Comparison of ENCODE assay signal across 9 cellular contexts in genomic region chr17:13030459-13031305, GRCh38. TPM values are rescaled to one million over a fixed set of nuclear protein-coding genes. Genes with fewer than 3 reads are reported as not detected.
DNase-seq lines count a peak whose midpoint lies in the region; ATAC-seq and TF ChIP-seq lines count a peak whose summit lies in the region.
"Had no signal": no experiment of that assay in that cellular context is flagged by ENCODE, and none has a peak within 500 bp of the region (broad histone marks: within the 10 kb centered on the region; RNA-seq: fewer than 3 reads in every experiment).

No MANE protein-coding gene starts in this region.

- CTCF ChIA-PET in AG04450 (lab: Charles Lee), result interaction anchor here (0.5 to 4.6 kb wide), 55 partner anchors 11 to 1908 kb away, joined by 3 to 114 read pairs (median 4); partner anchors contain the start of gene ELAC2

- H3K36me3 Mint-ChIP-seq in endothelial cell (ENCODE audit: low read depth, unreplicated experiment), result peaks cover 6% of the 10 kb centered on the region

- H3K9me3 Mint-ChIP-seq in endothelial cell (ENCODE audit: unreplicated experiment), result peaks cover 5% of the 10 kb centered on the region

- DNase-seq in AG04450 (ENCODE audit: low read depth, low spot score) (peak; percentile 13), NCI-H1105 (lab: John Stamatoyannopoulos, UW) (peak; percentile 71), endothelial cell (ENCODE audit: low spot score) (peak; percentile 59), myocyte (ENCODE audit: low read depth) (peak; percentile 70), vagina (ENCODE audit: extremely low spot score in 2 of 2) (no peak)
- peak; percentile 30 for DNase-seq in activated CD4-positive, alpha-beta T cell treated with anti-CD3 and anti-CD28 coated beads, Interleukin-2, amount 50 U/mL, for 1 hour

- no peaks in the 10 kb centered on the region for H3K36me3 ChIP-seq in vagina

- H3K4me1 Mint-ChIP-seq in endothelial cell (ENCODE audit: unreplicated experiment), result peaks cover 12% of the 10 kb centered on the region

- H3K27me3 ChIP-seq in AG04450 (ENCODE audit: control insufficient read depth, insufficient read depth, low read length), result peaks cover 15% of the 10 kb centered on the region
- no peaks in the 10 kb centered on the region for H3K27me3 ChIP-seq in vagina

- intact Hi-C loops in vagina (cut with DNase I), result no loop called here

- no peak overlapping the region for H3K4me3 Mint-ChIP-seq in endothelial cell (ENCODE audit: unreplicated experiment)

- TF ChIP-seq POLR2A in vagina (IDR thresholded peaks at IDR 0.05), result no peak

- no peaks in the 10 kb centered on the region for H3K4me1 ChIP-seq in vagina

- H3K27ac Mint-ChIP-seq in endothelial cell (ENCODE audit: unreplicated experiment), result no peak overlapping the region

- TF ChIP-seq CTCF in AG04450 (IDR thresholded peaks at IDR 0.05; ENCODE audit: low read depth, low read length), result peak; percentile 68
- TF ChIP-seq CTCF in GM12874 (IDR thresholded peaks at IDR 0.05; ENCODE audit: insufficient read depth, low read depth, low read length), result peak; percentile 64
- TF ChIP-seq CTCF in endothelial cell (IDR thresholded peaks at IDR 0.05; ENCODE audit: unreplicated experiment), result peak; percentile 91
- TF ChIP-seq CTCF in vagina (IDR thresholded peaks at IDR 0.05), result peak; percentile 15 to 58 (median 35)

- no peaks in the 10 kb centered on the region for H3K9me3 ChIP-seq in AG04450 (ENCODE audit: control insufficient read depth, insufficient read depth, low read length)
- H3K9me3 ChIP-seq in vagina, result no peaks in the 10 kb centered on the region

- H3K27ac ChIP-seq in AG04450 (ENCODE audit: low read depth, low read length), result no peak overlapping the region
- no peak overlapping the region for H3K27ac ChIP-seq in vagina
- H3K27ac ChIP-seq: HL-60 had no signal

- H3K4me3 ChIP-seq in AG04450 (ENCODE audit: low read depth, low read length) (no peak overlapping the region), vagina (no peak overlapping the region)

- ATAC-seq in GM19324 (IDR thresholded peaks at IDR 0.05; ENCODE audit: low FRiP score, unreplicated experiment), result no peak

- POLR2A ChIA-PET in AG04450 (lab: Yijun Ruan, JAX), result interaction anchor here (0.5 to 1.5 kb wide), 2 partner anchors 1270 to 1278 kb away, joined by 3 read pairs; partner anchors contain the start of gene HS3ST3B1

- H3K27me3 Mint-ChIP-seq in endothelial cell (ENCODE audit: unreplicated experiment), result peaks cover 5% of the 10 kb centered on the region

RNA-seq across cellular contexts. Expression of gene ELAC2, which starts 12.9 kb away (rescaled TPM):
- polyA plus RNA-seq in AG04450 (2011; rRNA removed), result 41.0 and 42.5 TPM in 2 replicates
- polyA minus RNA-seq in AG04450 (2011; rRNA and poly(A)+ RNA removed), result 73.7 and 88.3 TPM in 2 replicates
- 73.7 TPM for total RNA-seq in endothelial cell (ENCODE audit: unreplicated experiment)
- total RNA-seq in myocyte, result 69.9 and 73.1 TPM in 2 replicates
- 51.4 TPM for polyA plus RNA-seq in myocyte (2012)
- 134 TPM for total RNA-seq in vagina

Comparison
In these comparisons a context has a peak if more than half of its experiments do, and no peak if none do; other contexts are left out.
1. DNase-seq: peak in AG04450 (single experiment), NCI-H1105 (single experiment), activated CD4-positive, alpha-beta T cell treated with anti-CD3 and anti-CD28 coated beads, Interleukin-2, amount 50 U/mL, for 1 hour (single experiment), endothelial cell (single experiment) and myocyte (single experiment); none in vagina (0 of 2).
2. CTCF ChIP-seq: peak in every context shown above with its lines; median percentile 91 in endothelial cell; 68 in AG04450; 64 in GM12874; 35 in vagina.